In genomic region chr14:70770490-70770889, GRCh38 we compare ENCODE assay signal across 18 cellular contexts. TPM values are rescaled to one million over a fixed set of nuclear protein-coding genes. Genes with fewer than 3 reads are reported as not detected.
DNase-seq lines count a peak whose midpoint lies in the region; ATAC-seq and TF ChIP-seq lines count a peak whose summit lies in the region.
"Had no signal": no experiment of that assay in that cellular context is flagged by ENCODE, and none has a peak within 500 bp of the region (broad histone marks: within the 10 kb centered on the region; RNA-seq: fewer than 3 reads in every experiment).

No MANE protein-coding gene starts in this region.

- peaks cover 44% of the 10 kb centered on the region for H3K4me1 ChIP-seq in RWPE2 (ENCODE audit: insufficient read depth, poor library complexity, severe bottlenecking)
- no peaks in the 10 kb centered on the region for H3K4me1 ChIP-seq in heart right ventricle
- H3K4me1 ChIP-seq in naive thymus-derived CD4-positive, alpha-beta T cell (ENCODE audit: control insufficient read depth in 2 of 2, insufficient read depth in 2 of 2, low read length in 2 of 2), result no peaks in the 10 kb centered on the region
- no peaks in the 10 kb centered on the region for H3K4me1 ChIP-seq in right cardiac atrium (ENCODE audit: control insufficient read depth, insufficient read depth, low read length)
- H3K4me1 ChIP-seq: Peyer's patch had no signal

- H3K4me3 Mint-ChIP-seq in progenitor cell of endocrine pancreas (ENCODE audit: low read depth), result no peak overlapping the region
- no peak overlapping the region for H3K4me3 Mint-ChIP-seq in naive thymus-derived CD4-positive, alpha-beta T cell
- H3K4me3 Mint-ChIP-seq: CD4-positive, CD25-positive, alpha-beta regulatory T cell had no signal

- H3K27me3 Mint-ChIP-seq in progenitor cell of endocrine pancreas, result no peaks in the 10 kb centered on the region
- H3K27me3 Mint-ChIP-seq in naive thymus-derived CD4-positive, alpha-beta T cell, result no peaks in the 10 kb centered on the region
- H3K27me3 Mint-ChIP-seq: CD4-positive, CD25-positive, alpha-beta regulatory T cell had no signal

- H3K27ac Mint-ChIP-seq in progenitor cell of endocrine pancreas, result peak overlapping the region; percentile 17
- no peak overlapping the region for H3K27ac Mint-ChIP-seq in naive thymus-derived CD4-positive, alpha-beta T cell
- H3K27ac Mint-ChIP-seq: CD4-positive, CD25-positive, alpha-beta regulatory T cell had no signal

- WGBS in heart right ventricle, 2 donors, result 88 to 90% methylated on average over 7 of the region's 7 CpGs
- 88% methylated on average over 7 of the region's 7 CpGs for WGBS in right cardiac atrium

- no peak for TF ChIP-seq CTCF in RWPE2 (IDR thresholded peaks at IDR 0.05; ENCODE audit: poor library complexity, severe bottlenecking)
- TF ChIP-seq CTCF in progenitor cell of endocrine pancreas (IDR thresholded peaks at IDR 0.05; ENCODE audit: unreplicated experiment), result no peak
- TF ChIP-seq CTCF in heart right ventricle (IDR thresholded peaks at IDR 0.05), result no peak
- TF ChIP-seq CTCF in omental fat pad (IDR thresholded peaks at IDR 0.05), result no peak

- intact Hi-C loops in heart right ventricle (cut with DNase I) (loop anchor here in 1 of 10 donors (5.0 kb wide), 1 partner anchor 1433 kb away; no protein-coding TSS in a partner anchor), right cardiac atrium (cut with DNase I) (no loop called here)
- intact Hi-C loops in naive thymus-derived CD4-positive, alpha-beta T cell (cut with micrococcal nuclease), result no loop called here

- CTCF ChIA-PET in naive thymus-derived CD4-positive, alpha-beta T cell (lab: Charles Lee), result interaction anchor here (1.1 kb wide), 1 partner anchor 57 kb away, joined by 3 read pairs; no protein-coding TSS in a partner anchor

- ATAC-seq in RWPE2 (ENCODE audit: low read depth) (peak; percentile 99), heart right ventricle (no peak), omental fat pad (ENCODE audit: low FRiP score) (no peak), right cardiac atrium (no peak)
- ATAC-seq in naive thymus-derived CD4-positive, alpha-beta T cell, result no peak
- ATAC-seq: Right ventricle myocardium inferior had no signal

- POLR2A ChIA-PET in naive thymus-derived CD4-positive, alpha-beta T cell (lab: Charles Lee), result no interaction called here

- H3K27me3 ChIP-seq in RWPE2 (ENCODE audit: insufficient read depth, poor library complexity, severe bottlenecking), result no peaks in the 10 kb centered on the region
- H3K27me3 ChIP-seq in heart right ventricle, result no peaks in the 10 kb centered on the region
- no peaks in the 10 kb centered on the region for H3K27me3 ChIP-seq in naive thymus-derived CD4-positive, alpha-beta T cell (ENCODE audit: control insufficient read depth in 2 of 2, insufficient read depth in 2 of 2, low read length in 2 of 2)
- H3K27me3 ChIP-seq in right cardiac atrium (ENCODE audit: control insufficient read depth, insufficient read depth), result no peaks in the 10 kb centered on the region
- H3K27me3 ChIP-seq: Peyer's patch had no signal

- H3K4me1 Mint-ChIP-seq in progenitor cell of endocrine pancreas (ENCODE audit: low read depth), result no peaks in the 10 kb centered on the region
- peaks cover 0 to 5% (median 0%) of the 10 kb centered on the region in 7 donors for H3K4me1 Mint-ChIP-seq in naive thymus-derived CD4-positive, alpha-beta T cell

- H3K36me3 ChIP-seq in RWPE2 (ENCODE audit: low read depth) (peaks cover 48% of the 10 kb centered on the region), heart right ventricle (no peaks in the 10 kb centered on the region)
- no peaks in the 10 kb centered on the region for H3K36me3 ChIP-seq in naive thymus-derived CD4-positive, alpha-beta T cell (ENCODE audit: control insufficient read depth in 2 of 3, insufficient read depth in 3 of 3, low read length in 3 of 3)
- H3K36me3 ChIP-seq: Peyer's patch had no signal

- H3K27ac ChIP-seq in RWPE2 (ENCODE audit: poor library complexity, severe bottlenecking) (peak overlapping the region; percentile 89), epithelial cell of prostate (peak overlapping the region; percentile 68), heart right ventricle (no peak overlapping the region), right cardiac atrium (ENCODE audit: low read length) (no peak overlapping the region)
- H3K27ac ChIP-seq in naive thymus-derived CD4-positive, alpha-beta T cell (ENCODE audit: low read depth, low read length), result no peak overlapping the region
- H3K27ac ChIP-seq: KMS-11, Peyer's patch had no signal

- peaks cover 7% of the 10 kb centered on the region for H3K36me3 Mint-ChIP-seq in progenitor cell of endocrine pancreas (ENCODE audit: insufficient read depth)
- peaks cover 0 to 9% (median 5%) of the 10 kb centered on the region in 5 donors for H3K36me3 Mint-ChIP-seq in naive thymus-derived CD4-positive, alpha-beta T cell

- no peaks in the 10 kb centered on the region for H3K9me3 Mint-ChIP-seq in progenitor cell of endocrine pancreas (ENCODE audit: low read depth)
- no peaks in the 10 kb centered on the region for H3K9me3 Mint-ChIP-seq in naive thymus-derived CD4-positive, alpha-beta T cell
- H3K9me3 Mint-ChIP-seq: CD4-positive, CD25-positive, alpha-beta regulatory T cell had no signal

- no peaks in the 10 kb centered on the region for H3K9me3 ChIP-seq in RWPE2 (ENCODE audit: severe bottlenecking)
- no peaks in the 10 kb centered on the region for H3K9me3 ChIP-seq in heart right ventricle
- no peaks in the 10 kb centered on the region for H3K9me3 ChIP-seq in naive thymus-derived CD4-positive, alpha-beta T cell (ENCODE audit: control insufficient read depth in 2 of 3, low read length in 3 of 3)
- H3K9me3 ChIP-seq in right cardiac atrium (ENCODE audit: control insufficient read depth, low read length), result no peaks in the 10 kb centered on the region
- H3K9me3 ChIP-seq: Peyer's patch had no signal

- H3K4me3 ChIP-seq in RWPE2 (ENCODE audit: severe bottlenecking), result no peak overlapping the region
- no peak overlapping the region for H3K4me3 ChIP-seq in heart right ventricle
- no peak overlapping the region for H3K4me3 ChIP-seq in naive thymus-derived CD4-positive, alpha-beta T cell (ENCODE audit: low read length)
- H3K4me3 ChIP-seq in right cardiac atrium (ENCODE audit: low read length), result no peak overlapping the region
- H3K4me3 ChIP-seq: Peyer's patch had no signal

- DNase-seq in HPDE6-E6E7 (ENCODE audit: extremely low spot score) (peak; percentile 97), RWPE2 (ENCODE audit: low spot score) (peak; percentile 90), epithelial cell of prostate (ENCODE audit: low read depth, low spot score) (peak; percentile 85), progenitor cell of endocrine pancreas (ENCODE audit: low spot score, unreplicated experiment) (no peak), heart right ventricle (no peak), omental fat pad (ENCODE audit: low spot score) (no peak), right cardiac atrium (no peak)
- no peak for DNase-seq in naive thymus-derived CD4-positive, alpha-beta T cell
- DNase-seq: CD4-positive, CD25-positive, alpha-beta regulatory T cell; EL; NCI-H1105; NCI-H146; NCI-H2029; NCI-H2227 treated with DMSO at 0.1 percent for 48 hours; NCI-H510A; Peyer's patch had no signal

RNA-seq across cellular contexts. Expression of gene MAP3K9, which starts 38.8 kb away (rescaled TPM):
- total RNA-seq in progenitor cell of endocrine pancreas (27.6 and 31.8 TPM in 2 replicates), heart right ventricle (1 to 10 TPM in 8 of 10 donors, under 1 TPM in 2; 0.96 to 2.4 (median 1.5) TPM), omental fat pad (1 to 10 TPM in 2 of 4 donors, under 1 TPM in 2; 0.32 to 5.8 (median 1.1) TPM), right cardiac atrium (1 to 10 TPM; 1.6 to 2.5 (median 2.2) TPM)
- polyA plus RNA-seq in heart right ventricle (under 1 TPM; 0.37 to 0.67 TPM), right cardiac atrium (1.4 TPM)
- 1 to 10 TPM; 5.1 to 7.8 (median 5.5) TPM for total RNA-seq in naive thymus-derived CD4-positive, alpha-beta T cell
- polyA plus RNA-seq in naive thymus-derived CD4-positive, alpha-beta T cell, result 1 to 10 TPM in 1 of 2 donors, under 1 TPM in 1; 0.73 to 2.9 TPM

Comparison
In these comparisons a context has a peak if more than half of its experiments do, and no peak if none do; other contexts are left out.
1. DNase-seq: peak in HPDE6-E6E7 (single experiment), RWPE2 (single experiment) and epithelial cell of prostate (single experiment); none in progenitor cell of endocrine pancreas (single experiment), heart right ventricle (0 of 2), naive thymus-derived CD4-positive, alpha-beta T cell (0 of 9), omental fat pad (single experiment) and right cardiac atrium (0 of 3).
2. H3K27ac ChIP-seq: peak in RWPE2 (single experiment) and epithelial cell of prostate (single experiment); none in heart right ventricle (0 of 10), naive thymus-derived CD4-positive, alpha-beta T cell (single experiment) and right cardiac atrium (single experiment).